In the genomic region with DNA sequence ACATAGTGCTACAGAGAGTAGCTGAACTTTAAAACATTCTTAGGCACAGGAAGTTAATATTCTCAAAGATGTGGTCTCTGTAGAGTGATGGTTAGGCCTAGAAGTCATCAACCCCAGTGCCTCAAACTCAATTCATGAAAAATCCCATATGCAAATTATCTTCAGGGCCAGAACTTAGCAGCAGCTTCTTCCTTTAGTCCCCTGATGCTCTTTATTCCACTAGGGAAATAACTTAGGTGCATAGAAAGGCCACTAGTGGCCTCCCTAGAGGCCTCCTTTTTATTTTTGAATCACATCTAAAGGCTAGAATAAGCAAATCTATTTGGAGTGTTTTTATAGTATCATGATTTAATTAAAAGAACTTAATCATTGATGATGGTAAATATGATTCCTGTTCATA, we compare ENCODE assay signal across 13 cellular contexts.
DNase-seq lines count a peak whose midpoint lies in the region; ATAC-seq and TF ChIP-seq lines count a peak whose summit lies in the region.
"Had no signal": no experiment of that assay in that cellular context is flagged by ENCODE, and none has a peak within 500 bp of the region (broad histone marks: within the 10 kb centered on the region; RNA-seq: fewer than 3 reads in every experiment).

No MANE protein-coding gene starts in this region.

- intact Hi-C loops in transverse colon (cut with DNase I; ENCODE audit: low total_unique reads) (no loop called here), prostate gland (cut with DNase I) (no loop called here)

- H3K27me3 ChIP-seq in transverse colon, result no peaks in the 10 kb centered on the region
- H3K27me3 ChIP-seq in prostate gland (replicated peaks; ENCODE audit: insufficient read depth), result no peaks in the 10 kb centered on the region

- no peak overlapping the region for H3K4me3 Mint-ChIP-seq in T-cell
- H3K4me3 Mint-ChIP-seq in activated T-cell treated with anti-CD3 and anti-CD28 coated beads, Interleukin-2, amount 50 U/mL, for 4 hours, result no peak overlapping the region
- H3K4me3 Mint-ChIP-seq: stimulated activated memory B cell treated with anti-CD40 and anti-IgM and Interleukin-4, amounts not matched to agents 10 μg/mL and 1 μg/mL and 100 μg/mL, for 72 hours; T-helper 2 cell treated with Interferon-gamma antibody and Interleukin-4, amounts not matched to agents 5 μg/mL and 100 μg/mL, for 36 hours had no signal

- H3K27ac Mint-ChIP-seq in T-cell, result peak overlapping the region in 1 of 2 donors; percentile 16
- H3K27ac Mint-ChIP-seq: stimulated activated memory B cell treated with anti-CD40 and anti-IgM and Interleukin-4, amounts not matched to agents 10 μg/mL and 1 μg/mL and 100 μg/mL, for 72 hours; T-helper 2 cell treated with Interferon-gamma antibody and Interleukin-4, amounts not matched to agents 5 μg/mL and 100 μg/mL, for 36 hours had no signal

- CTCF ChIA-PET in T-cell (lab: Charles Lee), result interaction anchor here (0.5 to 1.4 kb wide), 4 partner anchors 9 to 193 kb away, joined by 3 to 5 read pairs (median 3); no protein-coding TSS in a partner anchor

- in situ Hi-C loops in transverse colon (cut with MboI; ENCODE audit: low pct_ligation_motif_present in 1 of 4, low pct_unique_long_range_greater_than_20kb in 1 of 4, low sequenced_read_pairs in 3 of 4), result loop anchor here in 1 of 4 donors (25.0 kb wide), 1 partner anchor 444 kb away; no protein-coding TSS in a partner anchor

- POLR2A ChIA-PET in T-cell (lab: Charles Lee), result no interaction called here

- H3K9me3 ChIP-seq in transverse colon (no peaks in the 10 kb centered on the region), prostate gland (no peaks in the 10 kb centered on the region)

- H3K27ac ChIP-seq in C4-2B, result no peak overlapping the region
- H3K27ac ChIP-seq in VCaP, result no peak overlapping the region
- no peak overlapping the region for H3K27ac ChIP-seq in transverse colon
- no peak overlapping the region for H3K27ac ChIP-seq in prostate gland

- TF ChIP-seq POLR2A in transverse colon (IDR thresholded peaks at IDR 0.05), result no peak
- no peak for TF ChIP-seq POLR2A in prostate gland (IDR thresholded peaks at IDR 0.05)

- H3K4me1 ChIP-seq in transverse colon (no peaks in the 10 kb centered on the region), prostate gland (replicated peaks) (no peaks in the 10 kb centered on the region)

- TF ChIP-seq CTCF in C4-2B (conservative IDR thresholded peaks at IDR 0.05) (peak; percentile 64), HFF-Myc (IDR thresholded peaks at IDR 0.05; ENCODE audit: low read depth, low read length, missing control alignments) (peak; percentile 26), VCaP (conservative IDR thresholded peaks at IDR 0.05) (peak; percentile 74), transverse colon (IDR thresholded peaks at IDR 0.05) (peak in 1 of 5 experiments; percentile 16), prostate gland (IDR thresholded peaks at IDR 0.05) (no peak)

- H3K9me3 Mint-ChIP-seq in T-cell, result no peaks in the 10 kb centered on the region
- H3K9me3 Mint-ChIP-seq in activated T-cell treated with anti-CD3 and anti-CD28 coated beads, Interleukin-2, amount 50 U/mL, for 4 hours, result no peaks in the 10 kb centered on the region
- H3K9me3 Mint-ChIP-seq: stimulated activated memory B cell treated with anti-CD40 and anti-IgM and Interleukin-4, amounts not matched to agents 10 μg/mL and 1 μg/mL and 100 μg/mL, for 72 hours; T-helper 2 cell treated with Interferon-gamma antibody and Interleukin-4, amounts not matched to agents 5 μg/mL and 100 μg/mL, for 36 hours had no signal

- H3K36me3 ChIP-seq in transverse colon, result peaks cover 0 to 5% (median 0%) of the 10 kb centered on the region in 4 donors
- H3K36me3 ChIP-seq in prostate gland, result no peaks in the 10 kb centered on the region

- H3K4me1 Mint-ChIP-seq in T-cell, result no peaks in the 10 kb centered on the region
- H3K4me1 Mint-ChIP-seq in activated T-cell treated with anti-CD3 and anti-CD28 coated beads, Interleukin-2, amount 50 U/mL, for 4 hours (ENCODE audit: low read depth), result no peaks in the 10 kb centered on the region
- H3K4me1 Mint-ChIP-seq: stimulated activated memory B cell treated with anti-CD40 and anti-IgM and Interleukin-4, amounts not matched to agents 10 μg/mL and 1 μg/mL and 100 μg/mL, for 72 hours had no signal

- ATAC-seq in left lobe of liver (peak; percentile 40), T-cell (replicated peaks in 1 of 4) (no peak)
- no peak for ATAC-seq in activated T-cell treated with anti-CD3 and anti-CD28 coated beads, Interleukin-2, amount 50 U/mL, for 4 hours
- ATAC-seq: stimulated activated memory B cell treated with anti-CD40 and anti-IgM and Interleukin-4, amounts not matched to agents 10 μg/mL and 1 μg/mL and 100 μg/mL, for 72 hours had no signal

- peaks cover 30% of the 10 kb centered on the region for H3K36me3 Mint-ChIP-seq in T-cell
- H3K36me3 Mint-ChIP-seq in activated T-cell treated with anti-CD3 and anti-CD28 coated beads, Interleukin-2, amount 50 U/mL, for 4 hours (ENCODE audit: insufficient read depth), result peaks cover 16% of the 10 kb centered on the region

- H3K4me3 ChIP-seq in HFF-Myc (replicated peaks; ENCODE audit: low read depth, low read length), result no peak overlapping the region
- no peak overlapping the region for H3K4me3 ChIP-seq in transverse colon
- no peak overlapping the region for H3K4me3 ChIP-seq in prostate gland

- TF ChIP-seq EP300 in transverse colon (IDR thresholded peaks at IDR 0.05; ENCODE audit: low read depth), result no peak

- DNase-seq in HFF-Myc (ENCODE audit: extremely low read depth, low read depth) (no peak), left lobe of liver (ENCODE audit: low spot score) (no peak), transverse colon (no peak), T-cell (no peak), prostate gland (ENCODE audit: low spot score) (no peak)
- no peak for DNase-seq in activated T-cell treated with anti-CD3 and anti-CD28 coated beads, Interleukin-2, amount 50 U/mL, for 4 hours
- DNase-seq: activated gamma-delta T cell treated with Interleukin-2 at 50 U/mL for 16 hours; effector CD4-positive, alpha-beta T cell; NCI-H345 had no signal

- peaks cover 0 to 4% of the 10 kb centered on the region in 2 donors for H3K27me3 Mint-ChIP-seq in T-cell
- H3K27me3 Mint-ChIP-seq in activated T-cell treated with anti-CD3 and anti-CD28 coated beads, Interleukin-2, amount 50 U/mL, for 4 hours (ENCODE audit: low read depth), result peaks cover 2% of the 10 kb centered on the region
- H3K27me3 Mint-ChIP-seq: stimulated activated memory B cell treated with anti-CD40 and anti-IgM and Interleukin-4, amounts not matched to agents 10 μg/mL and 1 μg/mL and 100 μg/mL, for 72 hours had no signal

Comparison
In these comparisons a context has a peak if more than half of its experiments do, and no peak if none do; other contexts are left out.
1. CTCF ChIP-seq: peak in C4-2B (single experiment), HFF-Myc (single experiment) and VCaP (single experiment); none in prostate gland (0 of 4).